ENCODE assay signal across 8 cellular contexts in genomic region chr22:37316875-37317371, GRCh38. TPM values are rescaled to one million over a fixed set of nuclear protein-coding genes. Genes with fewer than 3 reads are reported as not detected.
DNase-seq lines count a peak whose midpoint lies in the region; ATAC-seq and TF ChIP-seq lines count a peak whose summit lies in the region.

No MANE protein-coding gene starts in this region.

- TF ChIP-seq CTCF in omental fat pad (IDR thresholded peaks at IDR 0.05) (peak in 1 of 3 donors; percentile 54), thoracic aorta (IDR thresholded peaks at IDR 0.05) (peak; percentile 64)

- DNase-seq in DMS114 treated with DMSO at 0.1 percent for 48 hours (lab: John Stamatoyannopoulos, UW; ENCODE audit: unreplicated experiment), result peak; percentile 57
- peak; percentile 94 for DNase-seq in HuH-7 (ENCODE audit: low spot score)
- DNase-seq in SHP77 (lab: John Stamatoyannopoulos, UW), result peak; percentile 73 to 75
- DNase-seq in activated effector memory CD4-positive, alpha-beta T cell treated with Interleukin-2 at 50 U/mL for 16 hours, result peak; percentile 53
- peak; percentile 35 for DNase-seq in foreskin melanocyte
- no peak for DNase-seq in omental fat pad (ENCODE audit: low spot score)
- DNase-seq in thoracic aorta (ENCODE audit: low spot score), result no peak

- no peak overlapping the region for H3K27ac ChIP-seq in thoracic aorta

- no peaks in the 10 kb centered on the region for H3K36me3 ChIP-seq in thoracic aorta

- H3K27me3 ChIP-seq in thoracic aorta (replicated peaks; ENCODE audit: insufficient read depth), result no peaks in the 10 kb centered on the region

- no peaks in the 10 kb centered on the region for H3K4me1 ChIP-seq in thoracic aorta (ENCODE audit: control insufficient read depth in 1 of 2, low read depth in 2 of 2)

- H3K4me3 ChIP-seq in thoracic aorta, result no peak overlapping the region

- H3K9me3 ChIP-seq in thoracic aorta, result no peaks in the 10 kb centered on the region

- ATAC-seq in omental fat pad (ENCODE audit: low FRiP score) (peak; percentile 87), thoracic aorta (ENCODE audit: insufficient number of reproducible peaks, low FRiP score, low read depth) (no peak), HG03442 (IDR thresholded peaks at IDR 0.05; ENCODE audit: unreplicated experiment) (no peak)

RNA-seq across cellular contexts. Expression of gene CYTH4, which starts 34.6 kb away (rescaled TPM):
- total RNA-seq in omental fat pad, result 10 to 100 TPM; 17.4 to 83.5 (median 34.4) TPM
- 10 to 100 TPM; 50.8 to 78.0 TPM for total RNA-seq in thoracic aorta

Comparison
In these comparisons a context has a peak if more than half of its experiments do, and no peak if none do; other contexts are left out.
1. DNase-seq: peak in DMS114 treated with DMSO at 0.1 percent for 48 hours (single experiment), HuH-7 (single experiment), SHP77 (2 of 2), activated effector memory CD4-positive, alpha-beta T cell treated with Interleukin-2 at 50 U/mL for 16 hours (single experiment) and foreskin melanocyte (single experiment); none in omental fat pad (single experiment) and thoracic aorta (single experiment).